Comparison of ENCODE assay signal across 9 cellular contexts in genomic region chr12:10331642-10332239, GRCh38. TPM values are rescaled to one million over a fixed set of nuclear protein-coding genes. Genes with fewer than 3 reads are reported as not detected.
DNase-seq lines count a peak whose midpoint lies in the region; ATAC-seq and TF ChIP-seq lines count a peak whose summit lies in the region.
"Had no signal": no experiment of that assay in that cellular context is flagged by ENCODE, and none has a peak within 500 bp of the region (broad histone marks: within the 10 kb centered on the region; RNA-seq: fewer than 3 reads in every experiment).

No MANE protein-coding gene starts in this region.

- no peaks in the 10 kb centered on the region for H3K79me2 ChIP-seq in OCI-LY3 (ENCODE audit: low read length)

- peak; percentile 51 for TF ChIP-seq CTCF in HL-60 (IDR thresholded peaks at IDR 0.05; ENCODE audit: insufficient read depth, low read length)
- peak; percentile 91 for TF ChIP-seq CTCF in OCI-LY3 (IDR thresholded peaks at IDR 0.05; ENCODE audit: low read depth, low read length)

- H3K27ac ChIP-seq in HL-60 (replicated peaks) (no peak overlapping the region; the same call in 1 of the 2 replicates), OCI-LY3 (ENCODE audit: low read length) (no peak overlapping the region)
- H3K27ac ChIP-seq: SJSA1 had no signal

- H3K9me3 ChIP-seq in OCI-LY3 (ENCODE audit: insufficient read depth, low read length): no peaks in the 10 kb centered on the region
- H3K9me3 ChIP-seq: SJSA1 had no signal

- DNase-seq in CMK (ENCODE audit: low read depth) (peak; percentile 2), HL-60 (ENCODE audit: low read depth in 1 of 2, low spot score in 1 of 2) (peak; percentile 12 to 45), dermis blood vessel endothelial cell (peak; percentile 71), lung microvascular endothelial cell (ENCODE audit: low read depth in 2 of 2) (peak; percentile 76 to 77)
- DNase-seq in stimulated activated CD4-positive, alpha-beta T cell treated with anti-CD3 and anti-CD28 coated beads, Interleukin-2, amount 100 ng/mL, for 24 hours: no peak

- H3K27me3 ChIP-seq in HL-60 (ENCODE audit: insufficient read depth, poor library complexity, severe bottlenecking) (no peaks in the 10 kb centered on the region), OCI-LY3 (ENCODE audit: low read depth, low read length) (peaks cover 4% of the 10 kb centered on the region; the same call in 1 of the 2 replicates)
- H3K27me3 ChIP-seq: SJSA1 had no signal

- no peak overlapping the region for H2AFZ ChIP-seq in OCI-LY3 (ENCODE audit: low read depth, low read length)

- H3K4me3 ChIP-seq in HL-60 (replicated peaks; ENCODE audit: insufficient read depth, low read length) (no peak overlapping the region), OCI-LY3 (ENCODE audit: low read length) (no peak overlapping the region)
- H3K4me3 ChIP-seq: SJSA1 had no signal

- no peaks in the 10 kb centered on the region for H4K20me1 ChIP-seq in OCI-LY3 (ENCODE audit: insufficient read depth, low read length)

- H3K4me2 ChIP-seq in OCI-LY3 (ENCODE audit: low read length): peak overlapping the region; percentile 25; the same call in 1 of the 2 replicates

- no peaks in the 10 kb centered on the region for H3K36me3 ChIP-seq in OCI-LY3 (replicated peaks; ENCODE audit: low read depth, low read length)
- H3K36me3 ChIP-seq: SJSA1 had no signal

- H3K9ac ChIP-seq in OCI-LY3 (ENCODE audit: low read length): no peak overlapping the region

- peaks cover 6% of the 10 kb centered on the region; the same call in 1 of the 2 replicates for H3K4me1 ChIP-seq in OCI-LY3 (ENCODE audit: low read length)
- H3K4me1 ChIP-seq: SJSA1 had no signal

- ATAC-seq in HG02798 (IDR thresholded peaks at IDR 0.05; ENCODE audit: poor library complexity, unreplicated experiment): no peak
- ATAC-seq in HG02571 (IDR thresholded peaks at IDR 0.05; ENCODE audit: unreplicated experiment): no peak

RNA-seq across cellular contexts. Expression of gene KLRD1, which starts 24.1 kb away (rescaled TPM):
- total RNA-seq in dermis blood vessel endothelial cell (0.19 and 0.34 TPM in 2 replicates), lung microvascular endothelial cell (under 0.01 and 0.20 TPM in 2 replicates)

RNA-seq across cellular contexts. Expression of gene KLRK1, which starts 58.1 kb away (rescaled TPM):
- total RNA-seq in dermis blood vessel endothelial cell: not detected in 2 replicates
- total RNA-seq in lung microvascular endothelial cell: not detected in 2 replicates
- total RNA-seq: SJSA1 had no signal

Comparison
In these comparisons a context has a peak if more than half of its experiments do, and no peak if none do; other contexts are left out.
1. DNase-seq: peak in CMK (single experiment), HL-60 (2 of 2), dermis blood vessel endothelial cell (single experiment) and lung microvascular endothelial cell (2 of 2); none in stimulated activated CD4-positive, alpha-beta T cell treated with anti-CD3 and anti-CD28 coated beads, Interleukin-2, amount 100 ng/mL, for 24 hours (0 of 2).